23 cellular contexts compared by ENCODE assay signal in genomic region chr14:91128699-91129098, GRCh38. TPM values are rescaled to one million over a fixed set of nuclear protein-coding genes. Genes with fewer than 3 reads are reported as not detected.
DNase-seq lines count a peak whose midpoint lies in the region; ATAC-seq, FAIRE-seq and TF ChIP-seq lines count a peak whose summit lies in the region.
"Had no signal": no experiment of that assay in that cellular context is flagged by ENCODE, and none has a peak within 500 bp of the region (broad histone marks: within the 10 kb centered on the region; RNA-seq: fewer than 3 reads in every experiment).

No MANE protein-coding gene starts in this region.

- no peaks in the 10 kb centered on the region for H3K27me3 Mint-ChIP-seq in activated CD8-positive, alpha-beta memory T cell treated with anti-CD3 and anti-CD28 coated beads, Interleukin-2, amount 10 ng/mL, durations not matched to agents 7 days and 5 days
- peaks cover 5% of the 10 kb centered on the region for H3K27me3 Mint-ChIP-seq in glutamatergic neuron (ENCODE audit: unreplicated experiment)
- H3K27me3 Mint-ChIP-seq: activated naive CD8-positive, alpha-beta T cell had no signal

- H4K12ac ChIP-seq in trophoblast cell (ENCODE audit: low read depth, low read length), result no peak overlapping the region

- TF ChIP-seq CTCF in KMS-11 (conservative IDR thresholded peaks at IDR 0.05; ENCODE audit: low read depth, low read length), result no peak
- TF ChIP-seq CTCF in GM12878 (IDR thresholded peaks at IDR 0.05 in 2 of 3, conservative IDR thresholded peaks at IDR 0.05 in 1 of 3; ENCODE audit: control insufficient read depth in 2 of 3, extremely low read depth in 1 of 3, insufficient read depth in 1 of 3, low read depth in 3 of 3, low read length in 3 of 3), result no peak
- TF ChIP-seq CTCF in glutamatergic neuron (IDR thresholded peaks at IDR 0.05; ENCODE audit: partially characterized antibody, unreplicated experiment), result no peak

- TF ChIP-seq EP300 in GM12878 (IDR thresholded peaks at IDR 0.05; ENCODE audit: borderline replicate concordance in 1 of 2, control insufficient read depth in 1 of 2, low read depth in 2 of 2, low read length in 2 of 2), result no peak

- CTCF ChIA-PET in activated CD8-positive, alpha-beta memory T cell treated with anti-CD3 and anti-CD28 coated beads, Interleukin-2, amount 10 ng/mL, durations not matched to agents 7 days and 5 days (lab: Charles Lee), result interaction anchor here (2.2 kb wide), 1 partner anchor 11 kb away, joined by 7 read pairs; no protein-coding TSS in a partner anchor
- CTCF ChIA-PET in GM12878 (lab: Yijun Ruan, JAX), result interaction anchor here (0.6 kb wide), 1 partner anchor 7 kb away, joined by 3 read pairs; no protein-coding TSS in a partner anchor

- POLR2A ChIA-PET in GM12878 (lab: Charles Lee), result interaction anchor here (1.8 kb wide), 1 partner anchor 14 kb away, joined by 6 read pairs; no protein-coding TSS in a partner anchor

- no peak overlapping the region for H4K8ac ChIP-seq in trophoblast cell (ENCODE audit: low read depth, low read length)

- H2BK5ac ChIP-seq in trophoblast cell (ENCODE audit: low read depth, low read length, poor library complexity), result no peak overlapping the region

- H3K18ac ChIP-seq in trophoblast cell (ENCODE audit: low read length), result no peak overlapping the region

- ATAC-seq in activated CD8-positive, alpha-beta memory T cell treated with anti-CD3 and anti-CD28 coated beads, Interleukin-2, amount 10 ng/mL, durations not matched to agents 7 days and 5 days, result no peak
- ATAC-seq in GM12878, result peak; percentile 85
- ATAC-seq in HG03442 (IDR thresholded peaks at IDR 0.05; ENCODE audit: unreplicated experiment), result no peak
- ATAC-seq: left colon, Panc1 had no signal

- 58% methylated on average over 4 of the region's 4 CpGs for WGBS in GM12878 (ENCODE audit: insufficient coverage, insufficient replicate concordance, low lambda C conversion rate, missing lambda C conversion rate)
- no CpG with 5 or more reads among the region's 4 CpGs for WGBS in trophoblast cell (ENCODE audit: extremely low coverage, insufficient coverage, insufficient read length)

- peak overlapping the region; percentile 54 for H3K4me2 ChIP-seq in KMS-11
- H3K4me2 ChIP-seq in GM12878 (ENCODE audit: control insufficient read depth, insufficient read depth), result no peak overlapping the region
- H3K4me2 ChIP-seq in trophoblast cell (ENCODE audit: low read length), result no peak overlapping the region

- H3K36me3 ChIP-seq in KMS-11 (ENCODE audit: insufficient read depth), result no peaks in the 10 kb centered on the region
- H3K36me3 ChIP-seq in GM12878 (ENCODE audit: control insufficient read depth in 2 of 2, insufficient read depth in 2 of 2, low read length in 1 of 2), result peaks cover 8 to 9% of the 10 kb centered on the region in 2 experiments
- H3K36me3 ChIP-seq in trophoblast cell (ENCODE audit: control insufficient read depth in 1 of 2, insufficient read depth in 2 of 2, low read length in 2 of 2), result no peaks in the 10 kb centered on the region
- H3K36me3 ChIP-seq: brain microvascular endothelial cell had no signal

- no peak overlapping the region for H3K23ac ChIP-seq in trophoblast cell (ENCODE audit: low read length)

- H3K27me3 ChIP-seq in KMS-11 (ENCODE audit: insufficient read depth, low read depth) (no peaks in the 10 kb centered on the region), GM12878 (replicated peaks in 1 of 2; ENCODE audit: control insufficient read depth in 2 of 2, insufficient read depth in 2 of 2, low read length in 1 of 2) (no peaks in the 10 kb centered on the region), trophoblast cell (ENCODE audit: insufficient read depth, low read length) (no peaks in the 10 kb centered on the region)
- H3K27me3 ChIP-seq: brain microvascular endothelial cell had no signal

- H3K79me2 ChIP-seq in KMS-11 (ENCODE audit: insufficient read depth, low read depth), result no peaks in the 10 kb centered on the region; the same call in 1 of the 2 replicates
- peaks cover 13% of the 10 kb centered on the region for H3K79me2 ChIP-seq in GM12878 (ENCODE audit: control insufficient read depth, insufficient read depth, low read length)
- H3K79me2 ChIP-seq in trophoblast cell (ENCODE audit: control insufficient read depth, insufficient read depth, low read length, poor library complexity), result no peaks in the 10 kb centered on the region

- TF ChIP-seq POLR2A in GM12878 (IDR thresholded peaks at IDR 0.05; ENCODE audit: low read depth, low read length), result no peak

- H2AFZ ChIP-seq in KMS-11 (ENCODE audit: low read depth) (no peak overlapping the region), GM12878 (ENCODE audit: control insufficient read depth, low read depth, low read length) (no peak overlapping the region), trophoblast cell (ENCODE audit: insufficient read depth, low read length, poor library complexity) (no peak overlapping the region)

- FAIRE-seq in GM12878 (lab: Jason Lieb, UNC), result no peak
- FAIRE-seq: frontal cortex, GM12891 had no signal

- TF ChIP-seq RAD21 in GM12878 (IDR thresholded peaks at IDR 0.05; ENCODE audit: insufficient read depth, low read depth, low read length), result no peak

- in situ Hi-C loops in GM12878 (cut with MboI), result loop anchor here (5.0 kb wide), 1 partner anchor 221 kb away; no protein-coding TSS in a partner anchor

- H3K4ac ChIP-seq in trophoblast cell (ENCODE audit: low read depth, low read length), result no peak overlapping the region

- no peak overlapping the region for H3K4me3 Mint-ChIP-seq in activated CD8-positive, alpha-beta memory T cell treated with anti-CD3 and anti-CD28 coated beads, Interleukin-2, amount 10 ng/mL, durations not matched to agents 7 days and 5 days
- no peak overlapping the region for H3K4me3 Mint-ChIP-seq in glutamatergic neuron (ENCODE audit: unreplicated experiment)
- H3K4me3 Mint-ChIP-seq: activated naive CD8-positive, alpha-beta T cell had no signal

- H3K4me3 ChIP-seq in KMS-11 (IDR thresholded peaks at IDR 0.05; ENCODE audit: insufficient read depth, low read depth, low read length), result no peak overlapping the region
- no peak overlapping the region for H3K4me3 ChIP-seq in GM12878
- H3K4me3 ChIP-seq in trophoblast cell (ENCODE audit: low read depth, low read length), result no peak overlapping the region
- H3K4me3 ChIP-seq: thoracic aorta had no signal

- peaks cover 30% of the 10 kb centered on the region for H3K4me1 Mint-ChIP-seq in activated CD8-positive, alpha-beta memory T cell treated with anti-CD3 and anti-CD28 coated beads, Interleukin-2, amount 10 ng/mL, durations not matched to agents 7 days and 5 days
- H3K4me1 Mint-ChIP-seq in glutamatergic neuron (ENCODE audit: low read depth, unreplicated experiment), result no peaks in the 10 kb centered on the region

- H3K79me1 ChIP-seq in trophoblast cell (ENCODE audit: low read length), result peaks cover 14% of the 10 kb centered on the region

- RAD21 ChIA-PET in GM12878 (lab: Charles Lee; ENCODE audit: unreplicated experiment), result no interaction called here

- peak overlapping the region; percentile 56 for H4K91ac ChIP-seq in trophoblast cell (ENCODE audit: low read depth, low read length)

- no TSS peak for BruUV-seq in GM12878 (replicated peaks; lab: Mats Ljungman, UMichigan)

- H3K4me1 ChIP-seq in KMS-11 (ENCODE audit: low read depth, poor library complexity, severe bottlenecking) (peaks cover 39% of the 10 kb centered on the region), GM12878 (ENCODE audit: control insufficient read depth, insufficient read depth, low read length) (peaks cover 11% of the 10 kb centered on the region), trophoblast cell (ENCODE audit: control insufficient read depth in 1 of 2, insufficient read depth in 2 of 2, low read length in 2 of 2) (peaks cover 3 to 8% of the 10 kb centered on the region in 2 experiments)

- H3K9me3 ChIP-seq in GM12878 (replicated peaks; ENCODE audit: control insufficient read depth, insufficient read depth, low read length), result peaks cover 5% of the 10 kb centered on the region; the same call in 1 of the 3 replicates
- peaks cover 4% of the 10 kb centered on the region for H3K9me3 ChIP-seq in trophoblast cell (ENCODE audit: insufficient read depth, low read depth, low read length)
- H3K9me3 ChIP-seq: thoracic aorta had no signal

- peaks cover 85% of the 10 kb centered on the region for H3K36me3 Mint-ChIP-seq in activated CD8-positive, alpha-beta memory T cell treated with anti-CD3 and anti-CD28 coated beads, Interleukin-2, amount 10 ng/mL, durations not matched to agents 7 days and 5 days
- H3K36me3 Mint-ChIP-seq in glutamatergic neuron (ENCODE audit: unreplicated experiment), result peaks cover 11% of the 10 kb centered on the region

- peaks cover 4% of the 10 kb centered on the region for H3K9me3 Mint-ChIP-seq in activated CD8-positive, alpha-beta memory T cell treated with anti-CD3 and anti-CD28 coated beads, Interleukin-2, amount 10 ng/mL, durations not matched to agents 7 days and 5 days (ENCODE audit: low read depth)
- no peaks in the 10 kb centered on the region for H3K9me3 Mint-ChIP-seq in glutamatergic neuron (ENCODE audit: unreplicated experiment)

- intact Hi-C loops in GM12878 (cut with micrococcal nuclease; ENCODE audit: unreplicated experiment), result no loop called here

- peak overlapping the region; percentile 30; the same call in 1 of the 2 replicates for H3K27ac ChIP-seq in KMS-11
- H3K27ac ChIP-seq in GM12878 (ENCODE audit: control insufficient read depth, insufficient read depth), result no peak overlapping the region; the same call in 1 of the 2 replicates
- peak overlapping the region; percentile 11 for H3K27ac ChIP-seq in trophoblast cell (ENCODE audit: low read depth, low read length)
- H3K27ac ChIP-seq: brain microvascular endothelial cell, thoracic aorta had no signal

- H2BK12ac ChIP-seq in trophoblast cell (ENCODE audit: low read length), result no peak overlapping the region

- H3K9ac ChIP-seq in KMS-11, result no peak overlapping the region
- no peak overlapping the region for H3K9ac ChIP-seq in GM12878 (ENCODE audit: control insufficient read depth, insufficient read depth, low read length)
- peak overlapping the region; percentile 33 for H3K9ac ChIP-seq in trophoblast cell (ENCODE audit: low read length)

- H4K20me1 ChIP-seq in KMS-11 (ENCODE audit: insufficient read depth), result no peaks in the 10 kb centered on the region
- no peaks in the 10 kb centered on the region for H4K20me1 ChIP-seq in GM12878 (ENCODE audit: control insufficient read depth, insufficient read depth)

- SMC1A ChIA-PET in GM12878 (lab: Charles Lee; ENCODE audit: uncharacterized antibody, unreplicated experiment), result interaction anchor here (1.1 kb wide), 1 partner anchor 14 kb away, joined by 3 read pairs; no protein-coding TSS in a partner anchor

- no peak overlapping the region for H2BK120ac ChIP-seq in trophoblast cell (ENCODE audit: insufficient read depth, low read length, poor library complexity)

- no peak overlapping the region for H2AK5ac ChIP-seq in trophoblast cell (ENCODE audit: low read length)

- H3K27ac Mint-ChIP-seq in activated CD8-positive, alpha-beta memory T cell treated with anti-CD3 and anti-CD28 coated beads, Interleukin-2, amount 10 ng/mL, durations not matched to agents 7 days and 5 days, result peak overlapping the region; percentile 75
- no peak overlapping the region for H3K27ac Mint-ChIP-seq in glutamatergic neuron (ENCODE audit: unreplicated experiment)
- H3K27ac Mint-ChIP-seq: activated naive CD8-positive, alpha-beta T cell had no signal

- no peak for DNase-seq in activated CD8-positive, alpha-beta memory T cell treated with anti-CD3 and anti-CD28 coated beads, Interleukin-2, amount 10 ng/mL, durations not matched to agents 7 days and 5 days
- DNase-seq in activated CD8-positive, alpha-beta memory T cell treated with anti-CD3 and anti-CD28 coated beads, Interleukin-2, amount 50 U/mL, for 4 hours, result no peak
- DNase-seq in GM12878 (ENCODE audit: low read depth, low spot score), result no peak
- no peak for DNase-seq in trophoblast cell
- no peak for DNase-seq in glutamatergic neuron
- DNase-seq in dermis blood vessel endothelial cell, result no peak
- DNase-seq: activated CD4-positive, alpha-beta T cell treated with anti-CD3 and anti-CD28 coated beads for 4 hours; activated T-cell treated with anti-CD3 and anti-CD28 coated beads for 4 hours; brain microvascular endothelial cell; C1 segment of cervical spinal cord; cortex of kidney; GF-D8; left colon; MM.1S; NCI-H1694 treated with DMSO at 0.1 percent for 48 hours; NCI-H774 had no signal

- no peak overlapping the region for H3K14ac ChIP-seq in trophoblast cell (ENCODE audit: low read length)

RNA-seq across cellular contexts. Expression of gene DGLUCY, which starts 14.8 kb away (rescaled TPM):
- total RNA-seq in activated CD8-positive, alpha-beta memory T cell treated with anti-CD3 and anti-CD28 coated beads, Interleukin-2, amount 10 ng/mL, durations not matched to agents 7 days and 5 days, result 100 to 1,000 TPM; 113 to 176 TPM
- total RNA-seq in GM12878 (2013; cell fraction: nucleolus; rRNA removed), result 462 and 476 TPM in 2 replicates
- total RNA-seq in GM12878 (2014; rRNA removed) (64.0 and 69.7 TPM in 2 replicates), GM12878 (2014; rRNA removed; fragmentation: Illumina TruSeq; extraction: Trizol) (52.8 and 57.8 TPM in 2 replicates), GM12878 (2021) (50.5 and 56.8 TPM in 2 replicates), glutamatergic neuron (ENCODE audit: unreplicated experiment) (8.3 TPM), dermis blood vessel endothelial cell (59.0 and 81.5 TPM in 2 replicates)
- polyA plus RNA-seq in GM12878 (2011; ENCODE audit: low read depth), result 37.4 TPM
- polyA plus RNA-seq in GM12878 (2011; rRNA removed) (42.9 and 53.5 TPM in 2 replicates), GM12878 (2014; fragmentation: Illumina TruSeq; extraction: Trizol) (69.9 and 70.3 TPM in 2 replicates), GM12878 (2014; fragmentation: Nextera tagmentation; extraction: Ambion mirVana) (10 to 100 TPM; 15.0 to 23.2 TPM), GM12878 (2014; rRNA removed) (57.4 and 64.6 TPM in 2 replicates), GM12878 (2016; fragmentation: Nextera tagmentation; extraction: Ambion mirVana) (10 to 100 TPM; 47.3 to 47.4 TPM)
- 52.2 and 69.1 TPM in 2 replicates for polyA plus RNA-seq in GM12878 (2011; cell fraction: cytosol; rRNA removed)
- polyA plus RNA-seq in GM12878 (2011; cell fraction: nucleus; rRNA removed), result 290 and 321 TPM in 2 replicates
- polyA plus RNA-seq in GM12878 (2012), result 39.8 and 51.8 TPM in 2 replicates
- polyA minus RNA-seq in GM12878 (2011; rRNA and poly(A)+ RNA removed), result 76.4 and 134 TPM in 2 replicates
- 18.7 and 23.9 TPM in 2 replicates for polyA minus RNA-seq in GM12878 (2011; cell fraction: cytosol; rRNA and poly(A)+ RNA removed)
- polyA minus RNA-seq in GM12878 (2011; cell fraction: nucleus; rRNA and poly(A)+ RNA removed), result 101 and 133 TPM in 2 replicates
- polyA plus RNA-seq in trophoblast cell (2013), result 8.8 and 10.1 TPM in 2 replicates
